1 cellular context compared by ENCODE assay signal in the genomic region with DNA sequence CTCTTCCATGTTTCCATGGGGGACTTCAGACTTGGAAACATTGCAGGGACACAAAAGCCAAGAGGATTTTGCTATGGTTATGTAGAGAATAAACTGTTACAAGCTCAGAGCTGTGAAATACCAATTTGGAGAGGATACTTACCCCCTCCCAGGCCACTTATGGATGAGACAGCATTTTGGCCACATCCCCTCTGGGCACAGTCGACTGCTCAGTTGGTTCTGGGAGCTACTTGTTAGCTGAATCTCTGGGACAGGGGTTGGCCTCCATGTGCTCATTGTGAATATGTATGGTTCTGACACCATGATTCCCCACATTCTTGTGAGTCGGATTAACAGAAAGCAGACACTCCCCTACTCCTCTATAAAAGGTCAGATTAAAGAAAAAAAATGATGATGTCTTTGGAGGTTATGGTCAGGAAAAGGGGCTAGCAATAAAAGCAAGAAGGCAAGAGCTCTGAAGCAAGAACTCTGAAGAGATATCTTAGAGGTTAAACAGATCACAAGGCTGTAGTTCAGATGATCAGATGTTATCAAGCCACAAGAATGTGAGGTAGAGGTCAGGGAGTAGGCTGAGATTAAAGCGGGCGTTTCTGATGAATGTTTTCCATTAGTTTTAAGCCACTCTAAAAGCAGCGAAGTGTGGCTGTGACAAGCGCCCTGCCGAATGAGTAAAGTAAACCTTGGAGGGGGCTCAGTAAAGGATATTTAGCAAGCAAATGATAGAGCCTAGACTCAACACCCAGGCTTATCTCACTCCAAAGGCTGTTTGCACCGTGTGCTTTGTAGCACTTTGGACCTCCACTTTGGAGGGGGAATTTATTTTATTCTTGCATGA.
TF ChIP-seq lines count a peak whose summit lies in the region.

No MANE protein-coding gene starts in this region.

TF ChIP-seq in HEK293, 187 proteins besides CTCF, POLR2A, EP300 and RAD21 (continued from another document):
- TF ChIP-seq, protein P1, sequence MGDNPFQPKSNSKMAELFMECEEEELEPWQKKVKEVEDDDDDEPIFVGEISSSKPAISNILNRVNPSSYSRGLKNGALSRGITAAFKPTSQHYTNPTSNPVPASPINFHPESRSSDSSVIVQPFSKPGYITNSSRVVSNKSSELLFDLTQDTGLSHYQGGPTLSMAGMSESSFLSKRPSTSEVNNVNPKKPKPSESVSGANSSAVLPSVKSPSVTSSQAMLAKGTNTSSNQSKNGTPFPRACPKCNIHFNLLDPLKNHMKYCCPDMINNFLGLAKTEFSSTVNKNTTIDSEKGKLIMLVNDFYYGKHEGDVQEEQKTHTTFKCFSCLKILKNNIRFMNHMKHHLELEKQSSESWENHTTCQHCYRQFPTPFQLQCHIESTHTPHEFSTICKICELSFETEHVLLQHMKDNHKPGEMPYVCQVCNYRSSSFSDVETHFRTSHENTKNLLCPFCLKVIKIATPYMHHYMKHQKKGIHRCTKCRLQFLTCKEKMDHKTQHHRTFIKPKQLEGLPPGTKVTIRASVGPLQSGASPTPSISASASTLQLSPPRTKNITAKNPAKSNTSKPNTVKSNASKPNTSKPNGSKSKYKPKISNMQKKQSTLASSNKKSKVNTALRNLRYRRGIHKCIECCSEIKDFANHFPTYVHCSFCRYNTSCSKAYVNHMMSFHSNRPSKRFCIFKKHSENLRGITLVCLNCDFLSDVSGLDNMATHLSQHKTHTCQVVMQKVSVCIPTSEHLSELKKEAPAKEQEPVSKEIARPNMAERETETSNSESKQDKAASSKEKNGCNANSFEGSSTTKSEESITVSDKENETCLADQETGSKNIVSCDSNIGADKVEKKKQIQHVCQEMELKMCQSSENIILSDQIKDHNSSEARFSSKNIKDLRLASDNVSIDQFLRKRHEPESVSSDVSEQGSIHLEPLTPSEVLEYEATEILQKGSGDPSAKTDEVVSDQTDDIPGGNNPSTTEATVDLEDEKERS (tag by site-specific recombination; IDR thresholded peaks at IDR 0.05), result no peak
- TF ChIP-seq ZNF514 (tag by site-specific recombination; IDR thresholded peaks at IDR 0.05) (no peak), ZNF214 (tag by site-specific recombination; IDR thresholded peaks at IDR 0.05; ENCODE audit: borderline replicate concordance) (no peak), ZNF366 (tag by site-specific recombination; conservative IDR thresholded peaks at IDR 0.05) (no peak), SP2 (tag by site-specific recombination; IDR thresholded peaks at IDR 0.05) (no peak), KLF7 (tag by site-specific recombination; IDR thresholded peaks at IDR 0.05; ENCODE audit: borderline replicate concordance) (no peak), ZNF610 (tag by site-specific recombination; IDR thresholded peaks at IDR 0.05; ENCODE audit: borderline replicate concordance) (no peak), ZNF391 (tag by site-specific recombination; IDR thresholded peaks at IDR 0.05; ENCODE audit: borderline replicate concordance, low read depth) (no peak), ZNF423 (tag by site-specific recombination; IDR thresholded peaks at IDR 0.05) (no peak), IKZF3 (tag by site-specific recombination; IDR thresholded peaks at IDR 0.05) (no peak), OSR2 (tag by site-specific recombination; IDR thresholded peaks at IDR 0.05) (peak; percentile 49), GFI1B (tag by site-specific recombination; IDR thresholded peaks at IDR 0.05) (no peak), ZFP41 (tag by site-specific recombination; IDR thresholded peaks at IDR 0.05; ENCODE audit: borderline replicate concordance) (no peak), FEZF1 (tag by site-specific recombination; IDR thresholded peaks at IDR 0.05) (peak; percentile 46; the same call in 1 of the 2 replicates), ZBTB20 (tag by site-specific recombination; IDR thresholded peaks at IDR 0.05) (no peak)
- TF ChIP-seq, protein P2, sequence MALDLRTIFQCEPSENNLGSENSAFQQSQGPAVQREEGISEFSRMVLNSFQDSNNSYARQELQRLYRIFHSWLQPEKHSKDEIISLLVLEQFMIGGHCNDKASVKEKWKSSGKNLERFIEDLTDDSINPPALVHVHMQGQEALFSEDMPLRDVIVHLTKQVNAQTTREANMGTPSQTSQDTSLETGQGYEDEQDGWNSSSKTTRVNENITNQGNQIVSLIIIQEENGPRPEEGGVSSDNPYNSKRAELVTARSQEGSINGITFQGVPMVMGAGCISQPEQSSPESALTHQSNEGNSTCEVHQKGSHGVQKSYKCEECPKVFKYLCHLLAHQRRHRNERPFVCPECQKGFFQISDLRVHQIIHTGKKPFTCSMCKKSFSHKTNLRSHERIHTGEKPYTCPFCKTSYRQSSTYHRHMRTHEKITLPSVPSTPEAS (tag by site-specific recombination; IDR thresholded peaks at IDR 0.05), result 0 out of 2 replicates have a peak, but pooled peaks have one; percentile 3
- TF ChIP-seq, protein P3, sequence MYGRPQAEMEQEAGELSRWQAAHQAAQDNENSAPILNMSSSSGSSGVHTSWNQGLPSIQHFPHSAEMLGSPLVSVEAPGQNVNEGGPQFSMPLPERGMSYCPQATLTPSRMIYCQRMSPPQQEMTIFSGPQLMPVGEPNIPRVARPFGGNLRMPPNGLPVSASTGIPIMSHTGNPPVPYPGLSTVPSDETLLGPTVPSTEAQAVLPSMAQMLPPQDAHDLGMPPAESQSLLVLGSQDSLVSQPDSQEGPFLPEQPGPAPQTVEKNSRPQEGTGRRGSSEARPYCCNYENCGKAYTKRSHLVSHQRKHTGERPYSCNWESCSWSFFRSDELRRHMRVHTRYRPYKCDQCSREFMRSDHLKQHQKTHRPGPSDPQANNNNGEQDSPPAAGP (tag by site-specific recombination; IDR thresholded peaks at IDR 0.05), result no peak
- TF ChIP-seq, protein P4, sequence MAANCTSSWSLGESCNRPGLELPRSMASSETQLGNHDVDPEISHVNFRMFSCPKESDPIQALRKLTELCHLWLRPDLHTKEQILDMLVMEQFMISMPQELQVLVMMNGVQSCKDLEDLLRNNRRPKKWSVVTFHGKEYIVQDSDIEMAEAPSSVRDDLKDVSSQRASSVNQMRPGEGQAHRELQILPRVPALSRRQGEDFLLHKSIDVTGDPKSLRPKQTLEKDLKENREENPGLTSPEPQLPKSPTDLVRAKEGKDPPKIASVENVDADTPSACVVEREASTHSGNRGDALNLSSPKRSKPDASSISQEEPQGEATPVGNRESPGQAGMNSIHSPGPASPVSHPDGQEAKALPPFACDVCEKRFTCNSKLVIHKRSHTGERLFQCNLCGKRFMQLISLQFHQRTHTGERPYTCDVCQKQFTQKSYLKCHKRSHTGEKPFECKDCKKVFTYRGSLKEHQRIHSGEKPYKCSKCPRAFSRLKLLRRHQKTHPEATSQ (tag by site-specific recombination; IDR thresholded peaks at IDR 0.05), result no peak
